Comparison of ENCODE assay signal across 8 cellular contexts in the genomic region with DNA sequence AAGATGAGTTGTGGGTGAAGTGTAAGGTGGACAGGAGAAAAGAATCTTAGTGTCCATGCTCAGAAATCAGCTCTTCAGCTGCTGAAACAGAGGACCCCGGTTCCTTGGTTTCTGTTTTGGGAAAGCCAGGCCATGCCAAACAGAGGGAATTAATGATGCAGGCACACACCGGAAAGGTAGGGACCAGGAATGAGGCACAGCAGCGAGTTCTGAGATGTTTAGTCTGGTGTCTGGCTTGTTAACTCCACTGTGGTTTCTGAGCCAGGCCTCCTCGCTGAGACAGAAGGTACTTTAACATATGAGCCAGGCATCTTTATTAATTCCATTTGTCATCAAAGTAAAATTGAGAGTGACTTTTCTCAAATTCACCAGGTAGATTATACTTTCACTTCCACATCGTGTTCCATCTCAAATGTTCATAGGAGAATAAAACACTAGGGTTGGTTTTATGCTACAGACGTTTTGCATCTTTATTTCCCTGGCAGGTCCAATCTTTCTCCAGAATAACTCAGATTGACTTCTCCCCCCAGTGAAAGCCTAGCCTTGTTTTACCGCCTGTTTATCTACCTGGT. TPM values are rescaled to one million over a fixed set of nuclear protein-coding genes. Genes with fewer than 3 reads are reported as not detected.
DNase-seq lines count a peak whose midpoint lies in the region; TF ChIP-seq lines count a peak whose summit lies in the region.

No MANE protein-coding gene starts in this region.

- no peak for TF ChIP-seq EP300 in sigmoid colon (IDR thresholded peaks at IDR 0.05)

- intact Hi-C loops in sigmoid colon (cut with DNase I): loop anchor here (5.0 kb wide), 1 partner anchor 37 kb away; no protein-coding TSS in a partner anchor
- intact Hi-C loops in posterior vena cava (cut with DNase I): loop anchor here in 1 of 2 donors (5.0 kb wide), 1 partner anchor 802 kb away; no protein-coding TSS in a partner anchor

- H3K4me1 ChIP-seq in duodenal mucosa (ENCODE audit: control insufficient read depth in 1 of 2, insufficient read depth in 2 of 2, low read length in 2 of 2): peaks cover 18 to 33% of the 10 kb centered on the region in 2 donors
- peaks cover 0 to 20% (median 14%) of the 10 kb centered on the region in 4 donors for H3K4me1 ChIP-seq in sigmoid colon

- TF ChIP-seq POLR2A in sigmoid colon (IDR thresholded peaks at IDR 0.05): no peak

- H3K36me3 ChIP-seq in WERI-Rb-1 (peaks cover 9% of the 10 kb centered on the region), duodenal mucosa (ENCODE audit: control insufficient read depth in 1 of 2, insufficient read depth in 2 of 2, low read length in 2 of 2) (peaks cover 4 to 11% of the 10 kb centered on the region in 2 donors), sigmoid colon (no peaks in the 10 kb centered on the region)

- TF ChIP-seq CTCF in WERI-Rb-1 (IDR thresholded peaks at IDR 0.05; ENCODE audit: low read depth, low read length): no peak
- TF ChIP-seq CTCF in sigmoid colon (IDR thresholded peaks at IDR 0.05): no peak

- H3K4me3 ChIP-seq in WERI-Rb-1 (ENCODE audit: low read depth, low read length) (peak overlapping the region; percentile 64), duodenal mucosa (ENCODE audit: low read depth in 1 of 2, low read length in 2 of 2) (peak overlapping the region; percentile 90 to 92), sigmoid colon (peak overlapping the region; percentile 61 to 80 (median 70))

- H3K9me3 ChIP-seq in WERI-Rb-1 (ENCODE audit: severe bottlenecking) (no peaks in the 10 kb centered on the region), duodenal mucosa (ENCODE audit: control insufficient read depth in 1 of 2, low read length in 2 of 2) (no peaks in the 10 kb centered on the region), sigmoid colon (no peaks in the 10 kb centered on the region)

- peak overlapping the region; percentile 65 to 83 for H3K9ac ChIP-seq in duodenal mucosa (ENCODE audit: low read depth in 1 of 2, low read length in 2 of 2)

- H3K27me3 ChIP-seq in WERI-Rb-1 (ENCODE audit: insufficient read depth, low read depth, severe bottlenecking) (no peaks in the 10 kb centered on the region), duodenal mucosa (ENCODE audit: control insufficient read depth in 1 of 2, insufficient read depth in 2 of 2, low read length in 2 of 2) (no peaks in the 10 kb centered on the region), sigmoid colon (no peaks in the 10 kb centered on the region)

- WGBS in sigmoid colon, 2 donors: 59 to 61% methylated on average over 7 of the region's 7 CpGs

- H3K27ac ChIP-seq in WERI-Rb-1 (no peak overlapping the region), duodenal mucosa (ENCODE audit: low read depth, low read length) (no peak overlapping the region), sigmoid colon (peak overlapping the region; percentile 71 to 74 (median 71))

- peak; percentile 18 for DNase-seq in GM03348 (ENCODE audit: low spot score)
- DNase-seq in WERI-Rb-1: no peak
- DNase-seq in sigmoid colon: no peak
- no peak for DNase-seq in posterior vena cava (ENCODE audit: low spot score)
- no peak for DNase-seq in effector CD8-positive, alpha-beta T cell (lab: John Stamatoyannopoulos, UW)
- DNase-seq in CD1c-positive myeloid dendritic cell (ENCODE audit: extremely low spot score): no peak
- no peak for DNase-seq in KG1 (lab: John Stamatoyannopoulos, UW)

RNA-seq across cellular contexts. Expression of gene LRRC8D, which starts 23.5 kb away (rescaled TPM):
- total RNA-seq in sigmoid colon (10 to 100 TPM in 1 of 4 donors, 1 to 10 TPM in 3; 6.0 to 11.7 (median 8.8) TPM), posterior vena cava (1 to 10 TPM; 5.6 to 8.6 TPM)
- 10 to 100 TPM in 1 of 3 donors, 1 to 10 TPM in 2; 7.8 to 21.2 (median 9.9) TPM for polyA plus RNA-seq in sigmoid colon

Comparison
In these comparisons a context has a peak if more than half of its experiments do, and no peak if none do; other contexts are left out.
1. H3K27ac ChIP-seq: peak in sigmoid colon (4 of 4); none in WERI-Rb-1 (single experiment) and duodenal mucosa (single experiment).
2. Peak in every context shown above with its lines, with median percentiles within 50 percentile points of each other: H3K4me3 ChIP-seq.